Comparison of ENCODE assay signal across 1 cellular context in the genomic region with DNA sequence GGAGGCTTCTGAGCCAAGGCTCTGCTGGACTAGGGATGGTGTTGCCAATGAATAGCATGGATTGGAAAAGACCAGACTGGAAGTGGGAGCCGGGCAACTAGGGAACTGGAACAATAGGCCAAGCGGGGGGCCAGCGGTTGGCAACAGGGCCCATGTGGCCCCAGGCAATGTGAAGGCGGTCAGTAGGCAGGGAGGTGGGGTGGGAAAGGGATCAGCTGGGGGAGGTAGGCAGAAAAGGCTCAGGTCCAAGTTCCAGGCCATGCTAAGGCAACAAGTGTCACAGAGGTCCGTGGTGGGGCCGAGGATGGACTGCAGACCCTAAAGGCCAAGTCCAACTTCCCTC.
TF ChIP-seq lines count a peak whose summit lies in the region.

No MANE protein-coding gene starts in this region.

TF ChIP-seq in WTC11, 78 proteins besides CTCF, POLR2A, EP300 and RAD21 (continued from another document):
- TF ChIP-seq, protein P1, sequence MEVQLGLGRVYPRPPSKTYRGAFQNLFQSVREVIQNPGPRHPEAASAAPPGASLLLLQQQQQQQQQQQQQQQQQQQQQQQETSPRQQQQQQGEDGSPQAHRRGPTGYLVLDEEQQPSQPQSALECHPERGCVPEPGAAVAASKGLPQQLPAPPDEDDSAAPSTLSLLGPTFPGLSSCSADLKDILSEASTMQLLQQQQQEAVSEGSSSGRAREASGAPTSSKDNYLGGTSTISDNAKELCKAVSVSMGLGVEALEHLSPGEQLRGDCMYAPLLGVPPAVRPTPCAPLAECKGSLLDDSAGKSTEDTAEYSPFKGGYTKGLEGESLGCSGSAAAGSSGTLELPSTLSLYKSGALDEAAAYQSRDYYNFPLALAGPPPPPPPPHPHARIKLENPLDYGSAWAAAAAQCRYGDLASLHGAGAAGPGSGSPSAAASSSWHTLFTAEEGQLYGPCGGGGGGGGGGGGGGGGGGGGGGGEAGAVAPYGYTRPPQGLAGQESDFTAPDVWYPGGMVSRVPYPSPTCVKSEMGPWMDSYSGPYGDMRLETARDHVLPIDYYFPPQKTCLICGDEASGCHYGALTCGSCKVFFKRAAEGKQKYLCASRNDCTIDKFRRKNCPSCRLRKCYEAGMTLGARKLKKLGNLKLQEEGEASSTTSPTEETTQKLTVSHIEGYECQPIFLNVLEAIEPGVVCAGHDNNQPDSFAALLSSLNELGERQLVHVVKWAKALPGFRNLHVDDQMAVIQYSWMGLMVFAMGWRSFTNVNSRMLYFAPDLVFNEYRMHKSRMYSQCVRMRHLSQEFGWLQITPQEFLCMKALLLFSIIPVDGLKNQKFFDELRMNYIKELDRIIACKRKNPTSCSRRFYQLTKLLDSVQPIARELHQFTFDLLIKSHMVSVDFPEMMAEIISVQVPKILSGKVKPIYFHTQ (CRISPR knock-in tag; IDR thresholded peaks at IDR 0.05): no peak
- TF ChIP-seq ATF1 (CRISPR knock-in tag; IDR thresholded peaks at IDR 0.05): no peak
- TF ChIP-seq, protein P2, sequence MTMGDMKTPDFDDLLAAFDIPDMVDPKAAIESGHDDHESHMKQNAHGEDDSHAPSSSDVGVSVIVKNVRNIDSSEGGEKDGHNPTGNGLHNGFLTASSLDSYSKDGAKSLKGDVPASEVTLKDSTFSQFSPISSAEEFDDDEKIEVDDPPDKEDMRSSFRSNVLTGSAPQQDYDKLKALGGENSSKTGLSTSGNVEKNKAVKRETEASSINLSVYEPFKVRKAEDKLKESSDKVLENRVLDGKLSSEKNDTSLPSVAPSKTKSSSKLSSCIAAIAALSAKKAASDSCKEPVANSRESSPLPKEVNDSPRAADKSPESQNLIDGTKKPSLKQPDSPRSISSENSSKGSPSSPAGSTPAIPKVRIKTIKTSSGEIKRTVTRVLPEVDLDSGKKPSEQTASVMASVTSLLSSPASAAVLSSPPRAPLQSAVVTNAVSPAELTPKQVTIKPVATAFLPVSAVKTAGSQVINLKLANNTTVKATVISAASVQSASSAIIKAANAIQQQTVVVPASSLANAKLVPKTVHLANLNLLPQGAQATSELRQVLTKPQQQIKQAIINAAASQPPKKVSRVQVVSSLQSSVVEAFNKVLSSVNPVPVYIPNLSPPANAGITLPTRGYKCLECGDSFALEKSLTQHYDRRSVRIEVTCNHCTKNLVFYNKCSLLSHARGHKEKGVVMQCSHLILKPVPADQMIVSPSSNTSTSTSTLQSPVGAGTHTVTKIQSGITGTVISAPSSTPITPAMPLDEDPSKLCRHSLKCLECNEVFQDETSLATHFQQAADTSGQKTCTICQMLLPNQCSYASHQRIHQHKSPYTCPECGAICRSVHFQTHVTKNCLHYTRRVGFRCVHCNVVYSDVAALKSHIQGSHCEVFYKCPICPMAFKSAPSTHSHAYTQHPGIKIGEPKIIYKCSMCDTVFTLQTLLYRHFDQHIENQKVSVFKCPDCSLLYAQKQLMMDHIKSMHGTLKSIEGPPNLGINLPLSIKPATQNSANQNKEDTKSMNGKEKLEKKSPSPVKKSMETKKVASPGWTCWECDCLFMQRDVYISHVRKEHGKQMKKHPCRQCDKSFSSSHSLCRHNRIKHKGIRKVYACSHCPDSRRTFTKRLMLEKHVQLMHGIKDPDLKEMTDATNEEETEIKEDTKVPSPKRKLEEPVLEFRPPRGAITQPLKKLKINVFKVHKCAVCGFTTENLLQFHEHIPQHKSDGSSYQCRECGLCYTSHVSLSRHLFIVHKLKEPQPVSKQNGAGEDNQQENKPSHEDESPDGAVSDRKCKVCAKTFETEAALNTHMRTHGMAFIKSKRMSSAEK (CRISPR knock-in tag; IDR thresholded peaks at IDR 0.05; ENCODE audit: borderline replicate concordance): no peak
- TF ChIP-seq NR3C1 (CRISPR knock-in tag; conservative IDR thresholded peaks at IDR 0.05; ENCODE audit: low read depth): no peak
